ENCODE assay signal across 11 cellular contexts in genomic region chr16:87828071-87828971, GRCh38. TPM values are rescaled to one million over a fixed set of nuclear protein-coding genes. Genes with fewer than 3 reads are reported as not detected.
A peak's percentile ranks its signal among the peaks of the same experiment; 100 is the strongest.
DNase-seq lines count a peak whose midpoint lies in the region; ATAC-seq, FAIRE-seq and TF ChIP-seq lines count a peak whose summit lies in the region.
"Had no signal": no experiment of that assay in that cellular context is flagged by ENCODE, and none has a peak within 500 bp of the region (broad histone marks: within the 10 kb centered on the region; RNA-seq: fewer than 3 reads in every experiment).

No MANE protein-coding gene starts in this region.

- no peak for DNase-seq in CD4-positive, alpha-beta T cell
- DNase-seq in GM12891 (ENCODE audit: insufficient read length, low spot score), result no peak
- peak; percentile 30 for DNase-seq in SK-MEL-5 (ENCODE audit: low read depth, low spot score)
- peak; percentile 47 for DNase-seq in cerebellum (ENCODE audit: low spot score)
- no peak for DNase-seq in HAP-1 (ENCODE audit: low spot score in 2 of 2)
- no peak for DNase-seq in D341Med (ENCODE audit: low spot score)
- DNase-seq in NCI-H82 (lab: John Stamatoyannopoulos, UW), result no peak

- in situ Hi-C loops in SK-MEL-5 (cut with HindIII; ENCODE audit: low pct_unique_long_range_greater_than_20kb, low sequenced_read_pairs), result no loop called here
- in situ Hi-C loops in HAP-1 (cut with MboI; ENCODE audit: low sequenced_read_pairs), result no loop called here

- ATAC-seq in CD4-positive, alpha-beta T cell (ENCODE audit: poor library complexity), result no peak
- ATAC-seq in GM19035 (IDR thresholded peaks at IDR 0.05; ENCODE audit: unreplicated experiment), result no peak

- CTCF ChIA-PET in CD4-positive, alpha-beta T cell (lab: Charles Lee), result interaction anchor here (1.1 to 1.7 kb wide), 2 partner anchors 22 to 50 kb away, joined by 3 to 5 read pairs; no protein-coding TSS in a partner anchor

- H3K4me3 Mint-ChIP-seq in CD4-positive, alpha-beta T cell, result no peak overlapping the region

- H3K9me3 ChIP-seq in CD4-positive, alpha-beta T cell (ENCODE audit: control insufficient read depth, low read length), result no peaks in the 10 kb centered on the region
- H3K9me3 ChIP-seq in HAP-1, result no peaks in the 10 kb centered on the region

- H3K36me3 ChIP-seq in HAP-1 (replicated peaks), result peaks cover 39% of the 10 kb centered on the region

- no peak for TF ChIP-seq CTCF in CD4-positive, alpha-beta T cell (IDR thresholded peaks at IDR 0.05)

- H3K9me3 Mint-ChIP-seq in CD4-positive, alpha-beta T cell, result no peaks in the 10 kb centered on the region

- no peak for FAIRE-seq in GM12891 (lab: Jason Lieb, UNC)
- FAIRE-seq: colon, G401.6 had no signal

- POLR2A ChIA-PET in CD4-positive, alpha-beta T cell (lab: Charles Lee), result no interaction called here

- H3K4me3 ChIP-seq in HAP-1, result no peak overlapping the region
- H3K4me3 ChIP-seq: lung had no signal

- no peaks in the 10 kb centered on the region for H3K27me3 ChIP-seq in CD4-positive, alpha-beta T cell (ENCODE audit: control insufficient read depth, insufficient read depth, low read length)
- no peaks in the 10 kb centered on the region for H3K27me3 ChIP-seq in HAP-1 (ENCODE audit: low read depth)

- H3K27ac Mint-ChIP-seq in CD4-positive, alpha-beta T cell, result peak overlapping the region; percentile 58

- H3K4me1 Mint-ChIP-seq in CD4-positive, alpha-beta T cell (ENCODE audit: low read depth), result no peaks in the 10 kb centered on the region

- peaks cover 26% of the 10 kb centered on the region for H3K36me3 Mint-ChIP-seq in CD4-positive, alpha-beta T cell (ENCODE audit: low read depth)

- no peaks in the 10 kb centered on the region for H3K27me3 Mint-ChIP-seq in CD4-positive, alpha-beta T cell

- H3K27ac ChIP-seq in CD4-positive, alpha-beta T cell (ENCODE audit: low read depth, low read length), result no peak overlapping the region

- H3K4me1 ChIP-seq in HAP-1, result peaks cover under 1% of the 10 kb centered on the region; the same call in 1 of the 2 replicates

- intact Hi-C loops in CD4-positive, alpha-beta T cell (cut with DNase I, micrococcal nuclease), result no loop called here

- peak; percentile 32; the same call in 1 of the 2 replicates for TF ChIP-seq POLR2A in GM12891 (IDR thresholded peaks at IDR 0.05; ENCODE audit: low read depth, low read length)

TF ChIP-seq in GM12891, 5 proteins besides CTCF, POLR2A, EP300 and RAD21:
- TF ChIP-seq POU2F2 (IDR thresholded peaks at IDR 0.05; ENCODE audit: low read depth, low read length), result no peak; the same call in 1 of the 2 replicates
- peak; percentile 62; the same call in 1 of the 2 replicates for TF ChIP-seq POLR2AphosphoS5 (IDR thresholded peaks at IDR 0.05; ENCODE audit: low read depth, low read length)
- TF ChIP-seq PAX5 (IDR thresholded peaks at IDR 0.05; ENCODE audit: insufficient read depth, low read length, severe bottlenecking), result no peak
- no peak for TF ChIP-seq SPI1 (IDR thresholded peaks at IDR 0.05; ENCODE audit: low read depth, low read length)

RNA-seq across cellular contexts. Expression of gene SLC7A5, which starts 41.0 kb away (rescaled TPM):
- total RNA-seq in CD4-positive, alpha-beta T cell, result 10 to 100 TPM; 80.3 to 85.3 TPM
- 38.5 TPM for polyA plus RNA-seq in GM12891 (2012; ENCODE audit: low read depth, missing spikeins)
- 190 and 226 TPM in 2 replicates for total RNA-seq in SK-MEL-5 (2014; rRNA removed; shearing (Covaris generic))
- polyA plus RNA-seq in SK-MEL-5 (2015; cell fraction: cytosol; rRNA removed), result 762 and 970 TPM in 2 replicates
- 170 and 178 TPM in 2 replicates for polyA plus RNA-seq in SK-MEL-5 (2015; cell fraction: nucleus; rRNA removed)
- total RNA-seq in cerebellum, result 22.0 TPM

Comparison
In these comparisons a context has a peak if more than half of its experiments do, and no peak if none do; other contexts are left out.
1. DNase-seq: peak in SK-MEL-5 (single experiment) and cerebellum (single experiment); none in CD4-positive, alpha-beta T cell (0 of 10), GM12891 (single experiment), HAP-1 (0 of 2), D341Med (single experiment) and NCI-H82 (single experiment).